ENCODE assay signal across 8 cellular contexts in genomic region chr12:94208433-94208921, GRCh38.
DNase-seq lines count a peak whose midpoint lies in the region; ATAC-seq and TF ChIP-seq lines count a peak whose summit lies in the region.

No MANE protein-coding gene starts in this region.

- H3K9me3 Mint-ChIP-seq in CD14-positive monocyte, result peaks cover 0 to 5% (median 2%) of the 10 kb centered on the region in 7 donors

- TF ChIP-seq CTCF in CD14-positive monocyte (IDR thresholded peaks at IDR 0.05) (no peak), adrenal gland (IDR thresholded peaks at IDR 0.05) (no peak)

- H3K4me3 Mint-ChIP-seq in CD14-positive monocyte, result peak overlapping the region; percentile 56 to 79

- intact Hi-C loops in CD14-positive monocyte (cut with micrococcal nuclease), result loop anchor here in 1 of 2 donors (5.0 kb wide), 2 partner anchors 36 to 61 kb away; partner anchors contain the start of gene PLXNC1
- intact Hi-C loops in adrenal gland (cut with DNase I), result no loop called here

- peak; percentile 28 for ATAC-seq in GM19467 (IDR thresholded peaks at IDR 0.05; ENCODE audit: unreplicated experiment)
- peak; percentile 25 for ATAC-seq in HG03565 (IDR thresholded peaks at IDR 0.05; ENCODE audit: unreplicated experiment)

- DNase-seq in CD14-positive monocyte (ENCODE audit: low spot score) (no peak), adrenal gland (peak in 6 of 7 donors; percentile 30 to 68 (median 58)), dedifferentiated amniotic fluid mesenchymal stem cell (ENCODE audit: extremely low spot score) (no peak), epidermal melanocyte (ENCODE audit: insufficient read length, low spot score) (no peak), SW 1271 (lab: John Stamatoyannopoulos, UW) (no peak)
- DNase-seq in stimulated activated CD4-positive, alpha-beta T cell treated with anti-CD3 and anti-CD28 coated beads, Interleukin-12 subunit alpha, Interleukin-12 subunit beta, amount 100 ng/mL, for 24 hours (ENCODE audit: low read depth in 2 of 2), result peak; percentile 14 to 37

- peaks cover 45 to 50% of the 10 kb centered on the region in 2 donors for H3K36me3 Mint-ChIP-seq in CD14-positive monocyte

- 37 to 52% (median 45%) methylated on average over 8 of the region's 8 CpGs for whole genome bisulfite sequencing in adrenal gland, 4 donors

- peak overlapping the region; percentile 95 to 100 (median 98) for H3K27ac Mint-ChIP-seq in CD14-positive monocyte

- H3K27me3 ChIP-seq in adrenal gland, result no peaks in the 10 kb centered on the region

- H3K27me3 Mint-ChIP-seq in CD14-positive monocyte (ENCODE audit: low read depth in 3 of 3), result no peaks in the 10 kb centered on the region

- no peaks in the 10 kb centered on the region for H3K36me3 ChIP-seq in adrenal gland (replicated peaks in 1 of 2)

- H3K4me1 Mint-ChIP-seq in CD14-positive monocyte, result peaks cover 61% of the 10 kb centered on the region

- H3K9me3 ChIP-seq in adrenal gland (replicated peaks in 1 of 3), result no peaks in the 10 kb centered on the region

- no peak for TF ChIP-seq POLR2A in adrenal gland (IDR thresholded peaks at IDR 0.05)

- H3K4me1 ChIP-seq in adrenal gland (replicated peaks in 1 of 2), result peaks cover 16 to 21% of the 10 kb centered on the region in 2 donors

- peak overlapping the region in 4 of 5 donors; percentile 28 to 69 (median 56) for H3K27ac ChIP-seq in adrenal gland

- H3K4me3 ChIP-seq in adrenal gland, result peak overlapping the region in 1 of 4 donors; percentile 39

Comparison
In these comparisons a context has a peak if more than half of its experiments do, and no peak if none do; other contexts are left out.
1. DNase-seq: peak in adrenal gland (6 of 7) and stimulated activated CD4-positive, alpha-beta T cell treated with anti-CD3 and anti-CD28 coated beads, Interleukin-12 subunit alpha, Interleukin-12 subunit beta, amount 100 ng/mL, for 24 hours (2 of 2); none in CD14-positive monocyte (single experiment), dedifferentiated amniotic fluid mesenchymal stem cell (single experiment), epidermal melanocyte (single experiment) and SW 1271 (0 of 2).